15 cellular contexts compared by ENCODE assay signal in the genomic region with DNA sequence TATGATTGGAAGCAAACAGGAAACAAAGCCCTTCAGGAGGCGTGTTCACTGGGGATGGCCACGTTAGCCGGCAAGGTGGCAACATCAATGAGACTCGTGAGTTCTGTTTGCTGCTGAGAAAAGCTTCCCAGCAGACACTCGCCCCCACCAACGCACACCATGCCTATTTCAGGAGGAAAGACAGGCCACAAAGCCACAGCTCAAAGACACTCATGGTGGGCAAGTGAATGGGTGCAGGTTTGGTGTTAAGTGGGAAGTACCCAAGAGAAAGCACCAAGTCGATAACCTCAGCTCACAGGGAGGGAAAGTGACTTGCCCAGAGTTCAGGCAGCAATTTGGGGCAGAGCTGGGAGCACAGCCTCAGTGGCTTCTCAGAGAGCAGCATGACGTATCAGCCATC. TPM values are rescaled to one million over a fixed set of nuclear protein-coding genes. Genes with fewer than 3 reads are reported as not detected.
DNase-seq lines count a peak whose midpoint lies in the region; ATAC-seq and TF ChIP-seq lines count a peak whose summit lies in the region.
"Had no signal": no experiment of that assay in that cellular context is flagged by ENCODE, and none has a peak within 500 bp of the region (broad histone marks: within the 10 kb centered on the region; RNA-seq: fewer than 3 reads in every experiment).

No MANE protein-coding gene starts in this region.

- TF ChIP-seq POLR2A in GM19193 (IDR thresholded peaks at IDR 0.05; ENCODE audit: extremely low read depth, insufficient read depth, insufficient read length): peak; percentile 16

- peak overlapping the region; percentile 66 for H3K4me3 ChIP-seq in CD4-positive, CD25-positive, alpha-beta regulatory T cell (ENCODE audit: low read depth, low read length)
- H3K4me3 ChIP-seq: breast epithelium had no signal

- no peaks in the 10 kb centered on the region for H3K9me3 ChIP-seq in CD4-positive, CD25-positive, alpha-beta regulatory T cell (ENCODE audit: control insufficient read depth in 2 of 2, low read length in 2 of 2)
- H3K9me3 ChIP-seq: breast epithelium had no signal

- peak overlapping the region; percentile 81 for H3K27ac ChIP-seq in CD4-positive, CD25-positive, alpha-beta regulatory T cell (ENCODE audit: insufficient read depth, low read length, poor library complexity, severe bottlenecking)
- H3K27ac ChIP-seq: breast epithelium, epithelial cell of prostate had no signal

- peaks cover 22% of the 10 kb centered on the region for H3K36me3 ChIP-seq in CD4-positive, CD25-positive, alpha-beta regulatory T cell (ENCODE audit: control insufficient read depth, insufficient read depth, low read length)
- H3K36me3 ChIP-seq: breast epithelium had no signal

- peaks cover 52% of the 10 kb centered on the region for H3K4me1 ChIP-seq in CD4-positive, CD25-positive, alpha-beta regulatory T cell (ENCODE audit: control insufficient read depth, insufficient read depth, low read length, poor library complexity, severe bottlenecking)
- H3K4me1 ChIP-seq: breast epithelium had no signal

- no peak for ATAC-seq in CD4-positive, CD25-positive, alpha-beta regulatory T cell (ENCODE audit: low read depth in 2 of 2)
- no peak for ATAC-seq in GM21423 (IDR thresholded peaks at IDR 0.05; ENCODE audit: unreplicated experiment)
- ATAC-seq in GM18511 (IDR thresholded peaks at IDR 0.05; ENCODE audit: unreplicated experiment): no peak

- peaks cover 16 to 61% (median 35%) of the 10 kb centered on the region in 4 donors for H3K4me1 Mint-ChIP-seq in CD4-positive, CD25-positive, alpha-beta regulatory T cell

- no peaks in the 10 kb centered on the region for H3K27me3 ChIP-seq in CD4-positive, CD25-positive, alpha-beta regulatory T cell (ENCODE audit: control insufficient read depth, insufficient read depth, low read length)
- H3K27me3 ChIP-seq: breast epithelium had no signal

- H3K36me3 Mint-ChIP-seq in CD4-positive, CD25-positive, alpha-beta regulatory T cell: peaks cover 51% of the 10 kb centered on the region

- no peaks in the 10 kb centered on the region for H3K27me3 Mint-ChIP-seq in CD4-positive, CD25-positive, alpha-beta regulatory T cell

- DNase-seq in CD4-positive, CD25-positive, alpha-beta regulatory T cell: peak in 1 of 3 donors; percentile 24
- peak; percentile 59 for DNase-seq in activated CD8-positive, alpha-beta memory T cell treated with anti-CD3 and anti-CD28 coated beads, Interleukin-2, amount 50 U/mL, for 4 hours
- peak; percentile 67 for DNase-seq in mesenteric fat pad (ENCODE audit: low spot score)
- no peak for DNase-seq in NCI-H1105 treated with DMSO at 0.1 percent for 48 hours (lab: John Stamatoyannopoulos, UW)
- DNase-seq in COR-L47 (lab: John Stamatoyannopoulos, UW): no peak
- DNase-seq: EL, mesendoderm, NCI-H146, NCI-H774, SHP77 had no signal

- peak overlapping the region in 2 of 3 donors; percentile 92 to 98 for H3K27ac Mint-ChIP-seq in CD4-positive, CD25-positive, alpha-beta regulatory T cell

- H3K9me3 Mint-ChIP-seq in CD4-positive, CD25-positive, alpha-beta regulatory T cell: peaks cover 0 to 6% (median 0%) of the 10 kb centered on the region in 7 donors

- peak overlapping the region; percentile 88 to 92 (median 90) for H3K4me3 Mint-ChIP-seq in CD4-positive, CD25-positive, alpha-beta regulatory T cell

RNA-seq across cellular contexts. Expression of gene MTERF4, which starts 10.5 kb away (rescaled TPM):
- total RNA-seq in CD4-positive, CD25-positive, alpha-beta regulatory T cell: 105 TPM
- 10 to 100 TPM; 50.0 to 75.7 (median 62.2) TPM for polyA plus RNA-seq in CD4-positive, CD25-positive, alpha-beta regulatory T cell
- total RNA-seq in mesenteric fat pad: 23.6 TPM

RNA-seq across cellular contexts. Expression of gene PASK, which starts 36.7 kb away (rescaled TPM):
- 160 TPM for total RNA-seq in CD4-positive, CD25-positive, alpha-beta regulatory T cell
- polyA plus RNA-seq in CD4-positive, CD25-positive, alpha-beta regulatory T cell: 10 to 100 TPM; 15.9 to 38.3 (median 21.7) TPM
- total RNA-seq in mesenteric fat pad: 6.4 TPM

RNA-seq across cellular contexts. Expression of gene PPP1R7, which starts 37.7 kb away (rescaled TPM):
- 68.0 TPM for total RNA-seq in CD4-positive, CD25-positive, alpha-beta regulatory T cell
- 100 to 1,000 TPM in 3 of 4 donors, 10 to 100 TPM in 1; 90.5 to 150 (median 108) TPM for polyA plus RNA-seq in CD4-positive, CD25-positive, alpha-beta regulatory T cell
- 48.9 TPM for total RNA-seq in mesenteric fat pad

Comparison
In these comparisons a context has a peak if more than half of its experiments do, and no peak if none do; other contexts are left out.
1. DNase-seq: peak in activated CD8-positive, alpha-beta memory T cell treated with anti-CD3 and anti-CD28 coated beads, Interleukin-2, amount 50 U/mL, for 4 hours (single experiment) and mesenteric fat pad (single experiment); none in NCI-H1105 treated with DMSO at 0.1 percent for 48 hours (single experiment) and COR-L47 (single experiment).
2. RNA of gene PASK, which starts 36.7 kb away (total RNA-seq): 160 TPM in CD4-positive, CD25-positive, alpha-beta regulatory T cell (single experiment); 6.4 TPM in mesenteric fat pad (single experiment); every median in the first group is over 10 times any median in the second.